Comparison of ENCODE assay signal across 21 cellular contexts in genomic region chr1:95850798-95851197, GRCh38.
"Had no signal": no experiment of that assay in that cellular context is flagged by ENCODE, and none has a peak within 500 bp of the region (broad histone marks: within the 10 kb centered on the region; RNA-seq: fewer than 3 reads in every experiment).

No MANE protein-coding gene starts in this region.

- H3K27ac Mint-ChIP-seq: endodermal cell; immature natural killer cell; naive B cell; nephron; stimulated activated naive B cell treated with anti-CD40 and anti-IgM and Interleukin-4, amounts not matched to agents 10 μg/mL and 1 μg/mL and 100 μg/mL, for 72 hours; stimulated activated naive CD8-positive, alpha-beta T cell treated with anti-CD3 and anti-CD28 coated beads, Interleukin-15, amount 100 ng/mL, for 72 hours had no signal

- H3K4me3 ChIP-seq: colonic mucosa, heart right ventricle, lung, sigmoid colon, skin epidermis, testis, tibial nerve had no signal

- H3K4me1 ChIP-seq: colonic mucosa, heart right ventricle, sigmoid colon, testis, tibial nerve had no signal

- H3K9me3 ChIP-seq: colonic mucosa, sigmoid colon, testis had no signal

- H3K27me3 ChIP-seq: colonic mucosa, heart right ventricle, sigmoid colon, testis, tibial nerve had no signal

- ATAC-seq: heart right ventricle; left ventricle myocardium superior; stimulated activated naive B cell treated with anti-CD40 and anti-IgM and Interleukin-4, amounts not matched to agents 10 μg/mL and 1 μg/mL and 100 μg/mL, for 72 hours; stimulated activated naive CD8-positive, alpha-beta T cell treated with anti-CD3 and anti-CD28 coated beads, Interleukin-15, amount 100 ng/mL, for 72 hours had no signal

- H3K27ac ChIP-seq: colonic mucosa, heart right ventricle, sigmoid colon, skin epidermis, testis, tibial nerve had no signal

- H3K4me1 Mint-ChIP-seq: endodermal cell; immature natural killer cell; naive B cell; nephron; stimulated activated naive B cell treated with anti-CD40 and anti-IgM and Interleukin-4, amounts not matched to agents 10 μg/mL and 1 μg/mL and 100 μg/mL, for 72 hours; stimulated activated naive CD8-positive, alpha-beta T cell treated with anti-CD3 and anti-CD28 coated beads, Interleukin-15, amount 100 ng/mL, for 72 hours had no signal

- H3K4me3 Mint-ChIP-seq: endodermal cell; immature natural killer cell; naive B cell; nephron; stimulated activated naive B cell treated with anti-CD40 and anti-IgM and Interleukin-4, amounts not matched to agents 10 μg/mL and 1 μg/mL and 100 μg/mL, for 72 hours; stimulated activated naive CD8-positive, alpha-beta T cell treated with anti-CD3 and anti-CD28 coated beads, Interleukin-15, amount 100 ng/mL, for 72 hours had no signal

- FAIRE-seq: endothelial cell of umbilical vein, keratinocyte had no signal

- DNase-seq: colonic mucosa; dermis blood vessel endothelial cell; endodermal cell; heart right ventricle; immature natural killer cell; left ventricle myocardium superior; mesendoderm; naive B cell; posterior cingulate gyrus; sigmoid colon; stimulated activated CD4-positive, alpha-beta T cell treated with anti-CD3 and anti-CD28 coated beads, Interleukin-2, amount 100 ng/mL, for 24 hours; stimulated activated CD4-positive, alpha-beta T cell treated with anti-CD3 and anti-CD28 coated beads, Interleukin-4, amount 100 ng/mL, for 4 hours; stimulated activated naive B cell treated with anti-CD40 and anti-IgM and Interleukin-4, amounts not matched to agents 10 μg/mL and 1 μg/mL and 100 μg/mL, for 72 hours; stimulated activated naive CD8-positive, alpha-beta T cell treated with anti-CD3 and anti-CD28 coated beads, Interleukin-15, amount 100 ng/mL, for 72 hours; testis had no signal

- H3K36me3 ChIP-seq: colonic mucosa, heart right ventricle, sigmoid colon, tibial nerve had no signal

- H3K9me3 Mint-ChIP-seq: endodermal cell, nephron had no signal

- H3K27me3 Mint-ChIP-seq: naive B cell; stimulated activated naive B cell treated with anti-CD40 and anti-IgM and Interleukin-4, amounts not matched to agents 10 μg/mL and 1 μg/mL and 100 μg/mL, for 72 hours; stimulated activated naive CD8-positive, alpha-beta T cell treated with anti-CD3 and anti-CD28 coated beads, Interleukin-15, amount 100 ng/mL, for 72 hours had no signal

- H3K36me3 Mint-ChIP-seq: naive B cell; stimulated activated naive B cell treated with anti-CD40 and anti-IgM and Interleukin-4, amounts not matched to agents 10 μg/mL and 1 μg/mL and 100 μg/mL, for 72 hours had no signal
